5 cellular contexts compared by ENCODE assay signal in the genomic region with DNA sequence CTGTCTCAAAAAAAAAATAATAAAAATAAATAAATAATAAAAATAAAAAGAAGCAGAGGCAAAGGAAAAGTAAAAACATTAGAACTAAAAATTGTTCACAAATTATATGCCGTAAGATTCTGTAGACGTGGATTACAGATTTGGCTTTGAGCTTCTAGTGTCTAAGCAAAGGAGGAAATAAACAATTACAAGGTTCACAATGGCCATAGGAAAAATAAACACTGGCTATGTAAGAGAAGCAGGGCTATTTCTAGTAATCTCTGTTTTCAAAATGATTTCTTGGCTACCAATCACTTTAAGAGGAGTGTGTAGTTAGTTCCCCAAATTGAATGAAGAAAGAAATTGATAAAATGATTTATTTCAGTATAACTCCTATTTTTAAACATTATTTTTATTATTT.
"Had no signal": no experiment of that assay in that cellular context is flagged by ENCODE, and none has a peak within 500 bp of the region (broad histone marks: within the 10 kb centered on the region; RNA-seq: fewer than 3 reads in every experiment).

No MANE protein-coding gene starts in this region.

- H3K4me1 Mint-ChIP-seq: GM23338, H9 had no signal

- ATAC-seq: GM23338, K562 had no signal

- H3K27ac Mint-ChIP-seq: GM23338, H9 had no signal

- H3K9me3 Mint-ChIP-seq: GM23338, H9 had no signal

- H3K4me3 Mint-ChIP-seq: GM23338, H9 had no signal

- DNase-seq: H9, HCEC 1CT, IMR-90 had no signal
